18 cellular contexts compared by ENCODE assay signal in genomic region chr6:132604635-132605150, GRCh38. TPM values are rescaled to one million over a fixed set of nuclear protein-coding genes. Genes with fewer than 3 reads are reported as not detected.
DNase-seq lines count a peak whose midpoint lies in the region; ATAC-seq, FAIRE-seq and TF ChIP-seq lines count a peak whose summit lies in the region.
"Had no signal": no experiment of that assay in that cellular context is flagged by ENCODE, and none has a peak within 500 bp of the region (broad histone marks: within the 10 kb centered on the region; RNA-seq: fewer than 3 reads in every experiment).

No MANE protein-coding gene starts in this region.

- H3K23ac ChIP-seq in H1 (ENCODE audit: insufficient read length), result no peak overlapping the region

- H3K56ac ChIP-seq in H1 (replicated peaks; ENCODE audit: insufficient read length, low read depth, low read length), result no peak overlapping the region

- no peak overlapping the region for H2AK5ac ChIP-seq in H1 (ENCODE audit: low read depth, low read length)

- H3K4me3 ChIP-seq in mammary epithelial cell (replicated peaks in 1 of 3; ENCODE audit: insufficient read depth in 1 of 3, low read depth in 2 of 3, low read length in 3 of 3), result no peak overlapping the region
- no peak overlapping the region for H3K4me3 ChIP-seq in H1 (ENCODE audit: extremely low read depth in 1 of 4, insufficient read depth in 2 of 4, low read depth in 3 of 4, low read length in 4 of 4)
- no peak overlapping the region for H3K4me3 ChIP-seq in mucosa of descending colon
- H3K4me3 ChIP-seq: BLaER1 treated with 17β-estradiol and CSF1 and Interleukin-3, amounts not matched to agents 10 nM and 100 nM; GM12878; GM23338 had no signal

- H3K14ac ChIP-seq in H1 (ENCODE audit: insufficient read length), result no peak overlapping the region

- TF ChIP-seq CTCF in mammary epithelial cell (conservative IDR thresholded peaks at IDR 0.05 in 1 of 2, IDR thresholded peaks at IDR 0.05 in 1 of 2; ENCODE audit: extremely low read depth in 1 of 2, insufficient read depth in 1 of 2, low read depth in 1 of 2, low read length in 2 of 2), result no peak
- no peak for TF ChIP-seq CTCF in MCF 10A (IDR thresholded peaks at IDR 0.05; ENCODE audit: unreplicated experiment)
- no peak for TF ChIP-seq CTCF in H1 (IDR thresholded peaks at IDR 0.05; ENCODE audit: control extremely low read depth in 1 of 3, insufficient read depth in 1 of 3, low read depth in 1 of 3, low read length in 3 of 3)
- no peak for TF ChIP-seq CTCF in mucosa of descending colon (IDR thresholded peaks at IDR 0.05)
- no peak for TF ChIP-seq CTCF in CD4-positive, alpha-beta T cell (IDR thresholded peaks at IDR 0.05)

- H3K4me2 ChIP-seq in mammary epithelial cell (ENCODE audit: insufficient read depth, low read depth, low read length) (peak overlapping the region; percentile 7), H1 (ENCODE audit: insufficient read depth in 1 of 2, low read depth in 2 of 2, low read length in 2 of 2) (no peak overlapping the region)
- H3K4me2 ChIP-seq: BLaER1 treated with 17β-estradiol and CSF1 and Interleukin-3, amounts not matched to agents 10 nM and 100 nM; GM23338 had no signal

- H2BK120ac ChIP-seq in H1 (replicated peaks; ENCODE audit: low read depth, low read length), result no peak overlapping the region

- H2BK20ac ChIP-seq in H1 (ENCODE audit: low read length), result no peak overlapping the region

- H3K27me3 Mint-ChIP-seq in MCF 10A (ENCODE audit: insufficient read depth, unreplicated experiment), result peaks cover 13% of the 10 kb centered on the region
- peaks cover 9% of the 10 kb centered on the region for H3K27me3 Mint-ChIP-seq in CD4-positive, alpha-beta T cell

- peak overlapping the region; percentile 11 for H2AFZ ChIP-seq in mammary epithelial cell (ENCODE audit: low read depth, low read length)
- H2AFZ ChIP-seq in H1 (ENCODE audit: low read length), result 0 out of 2 replicates have a peak overlapping the region, but pooled peaks have one; percentile 20
- H2AFZ ChIP-seq: GM23338 had no signal

- WGBS in mammary epithelial cell (ENCODE audit: low coverage, missing lambda C conversion rate), result 45% methylated on average over 8 of the region's 8 CpGs
- 92% methylated on average over 8 of the region's 8 CpGs; no CpG with 5 or more reads in 1 of the 2 experiments for WGBS in H1 (ENCODE audit: extremely low coverage in 1 of 2, insufficient coverage in 1 of 2, insufficient read length in 1 of 2, insufficient replicate concordance in 2 of 2, low coverage in 1 of 2, low lambda C conversion rate in 2 of 2, missing lambda C conversion rate in 1 of 2), 2 experiments

- no peak overlapping the region for H3K4me3 Mint-ChIP-seq in MCF 10A (ENCODE audit: unreplicated experiment)
- no peak overlapping the region for H3K4me3 Mint-ChIP-seq in CD4-positive, alpha-beta T cell
- H3K4me3 Mint-ChIP-seq: CD4-positive, CD25-positive, alpha-beta regulatory T cell; GM23338; H9 had no signal

- no peak overlapping the region for H2BK15ac ChIP-seq in H1 (ENCODE audit: low read length)

- no peak for TF ChIP-seq POLR2A in H1 (IDR thresholded peaks at IDR 0.05; ENCODE audit: control extremely low read depth in 1 of 2, low read depth in 2 of 2, low read length in 2 of 2)

- H3K36me3 Mint-ChIP-seq in MCF 10A (ENCODE audit: insufficient read depth, unreplicated experiment), result no peaks in the 10 kb centered on the region
- H3K36me3 Mint-ChIP-seq in CD4-positive, alpha-beta T cell (ENCODE audit: low read depth), result no peaks in the 10 kb centered on the region
- H3K36me3 Mint-ChIP-seq: CD4-positive, CD25-positive, alpha-beta regulatory T cell had no signal

- H3K27ac ChIP-seq in mammary epithelial cell (ENCODE audit: insufficient read depth, low read depth, low read length), result no peak overlapping the region
- no peak overlapping the region for H3K27ac ChIP-seq in H1 (ENCODE audit: low read depth, low read length)
- H3K27ac ChIP-seq in CD4-positive, alpha-beta T cell (ENCODE audit: low read depth, low read length), result no peak overlapping the region
- H3K27ac ChIP-seq: BLaER1 treated with 17β-estradiol and CSF1 and Interleukin-3, amounts not matched to agents 10 nM and 100 nM had no signal

- no peak overlapping the region for H2BK12ac ChIP-seq in H1 (ENCODE audit: low read depth, low read length)

- no peak overlapping the region for H4K8ac ChIP-seq in H1 (ENCODE audit: extremely low read depth, insufficient read depth, low read length)

- H4K91ac ChIP-seq in H1 (replicated peaks; ENCODE audit: insufficient read length, low read length), result no peak overlapping the region

- no peak for TF ChIP-seq RAD21 in H1 (IDR thresholded peaks at IDR 0.05 in 1 of 2, conservative IDR thresholded peaks at IDR 0.05 in 1 of 2; ENCODE audit: low read depth in 2 of 2, low read length in 2 of 2)

- dilution Hi-C loops in mammary epithelial cell (cut with HindIII; ENCODE audit: low sequenced_read_pairs), result no loop called here

- peak; percentile 66 for ATAC-seq in mucosa of descending colon
- no peak for ATAC-seq in left lobe of liver
- ATAC-seq in CD4-positive, alpha-beta T cell (ENCODE audit: poor library complexity), result no peak
- ATAC-seq: GM12878, GM23338 had no signal

- no peaks in the 10 kb centered on the region for H3K9me3 Mint-ChIP-seq in MCF 10A (ENCODE audit: unreplicated experiment)
- H3K9me3 Mint-ChIP-seq in CD4-positive, alpha-beta T cell, result no peaks in the 10 kb centered on the region
- H3K9me3 Mint-ChIP-seq: CD4-positive, CD25-positive, alpha-beta regulatory T cell; GM23338; H9 had no signal

- no peak for TF ChIP-seq EP300 in H1 (IDR thresholded peaks at IDR 0.05; ENCODE audit: borderline replicate concordance in 1 of 2, low read depth in 2 of 2, low read length in 2 of 2)

- H3K27ac Mint-ChIP-seq in MCF 10A (ENCODE audit: low read depth, unreplicated experiment), result no peak overlapping the region
- no peak overlapping the region for H3K27ac Mint-ChIP-seq in CD4-positive, alpha-beta T cell
- H3K27ac Mint-ChIP-seq: CD4-positive, CD25-positive, alpha-beta regulatory T cell; GM23338; H9 had no signal

- H4K20me1 ChIP-seq in mammary epithelial cell (ENCODE audit: insufficient read depth, low read length) (no peaks in the 10 kb centered on the region), H1 (replicated peaks in 1 of 2; ENCODE audit: control insufficient read depth in 1 of 2, insufficient read depth in 2 of 2, low read length in 2 of 2) (no peaks in the 10 kb centered on the region)
- H4K20me1 ChIP-seq: BLaER1 treated with 17β-estradiol and CSF1 and Interleukin-3, amounts not matched to agents 10 nM and 100 nM had no signal

- H3K27me3 ChIP-seq in mammary epithelial cell (ENCODE audit: insufficient read depth, low read length) (peaks cover 3% of the 10 kb centered on the region), H1 (replicated peaks in 1 of 4; ENCODE audit: control insufficient read depth in 3 of 4, extremely low read depth in 1 of 4, insufficient read depth in 3 of 4, low read length in 3 of 4) (no peaks in the 10 kb centered on the region)
- H3K27me3 ChIP-seq in CD4-positive, alpha-beta T cell (ENCODE audit: control insufficient read depth, insufficient read depth, low read length), result no peaks in the 10 kb centered on the region
- H3K27me3 ChIP-seq: BLaER1 treated with 17β-estradiol and CSF1 and Interleukin-3, amounts not matched to agents 10 nM and 100 nM had no signal

- H3K36me3 ChIP-seq in mammary epithelial cell (ENCODE audit: insufficient read depth, low read length), result no peaks in the 10 kb centered on the region
- H3K36me3 ChIP-seq in H1 (ENCODE audit: control insufficient read depth in 2 of 4, insufficient read depth in 4 of 4, low read length in 3 of 4), result no peaks in the 10 kb centered on the region
- H3K36me3 ChIP-seq in mucosa of descending colon (ENCODE audit: low read depth), result no peaks in the 10 kb centered on the region
- H3K36me3 ChIP-seq: BLaER1 treated with 17β-estradiol and CSF1 and Interleukin-3, amounts not matched to agents 10 nM and 100 nM had no signal

- no peak overlapping the region for H2BK5ac ChIP-seq in H1 (ENCODE audit: low read depth, low read length)

- peak; percentile 1 for DNase-seq in mammary epithelial cell
- no peak for DNase-seq in MCF 10A (ENCODE audit: unreplicated experiment)
- no peak for DNase-seq in H1 (ENCODE audit: low read depth in 1 of 2, low spot score in 2 of 2)
- no peak for DNase-seq in mucosa of descending colon
- DNase-seq in left lobe of liver (ENCODE audit: low spot score), result no peak
- DNase-seq in retina, result no peak
- no peak for DNase-seq in CD4-positive, alpha-beta T cell
- DNase-seq: ACHN; CD4-positive, CD25-positive, alpha-beta regulatory T cell; DMS79; H9 had no signal

- peaks cover 8% of the 10 kb centered on the region for H3K4me1 ChIP-seq in mammary epithelial cell (ENCODE audit: insufficient read depth, low read length)
- no peaks in the 10 kb centered on the region for H3K4me1 ChIP-seq in H1 (replicated peaks in 1 of 4; ENCODE audit: control insufficient read depth in 3 of 4, insufficient read depth in 4 of 4, low read length in 3 of 4)
- H3K4me1 ChIP-seq in mucosa of descending colon (ENCODE audit: low read depth), result no peaks in the 10 kb centered on the region
- H3K4me1 ChIP-seq: BLaER1 treated with 17β-estradiol and CSF1 and Interleukin-3, amounts not matched to agents 10 nM and 100 nM had no signal

- no peak overlapping the region for H3K18ac ChIP-seq in H1 (ENCODE audit: extremely low read depth, low read length)

- FAIRE-seq in H1 (lab: Jason Lieb, UNC), result no peak
- FAIRE-seq: GM12878, GM18507 had no signal

- CTCF ChIA-PET in mammary epithelial cell (lab: Charles Lee; ENCODE audit: low non-redundant PET) (no interaction called here), MCF 10A (lab: Yijun Ruan, JAX) (interaction anchor here (0.6 kb wide), 1 partner anchor 9 kb away, joined by 3 read pairs; no protein-coding TSS in a partner anchor), H1 (lab: Charles Lee; ENCODE audit: partially characterized antibody) (interaction anchor here (0.8 to 1.6 kb wide), 3 partner anchors 9 to 159 kb away, joined by 3 read pairs; no protein-coding TSS in a partner anchor)
- CTCF ChIA-PET in CD4-positive, alpha-beta T cell (lab: Charles Lee), result no interaction called here

- no peak overlapping the region for H3K4ac ChIP-seq in H1 (replicated peaks; ENCODE audit: insufficient read length, low read depth, low read length)

- H3K79me2 ChIP-seq in mammary epithelial cell (ENCODE audit: insufficient read depth, low read length), result no peaks in the 10 kb centered on the region
- H3K79me2 ChIP-seq in H1 (ENCODE audit: control insufficient read depth in 1 of 2, insufficient read depth in 2 of 2, low read length in 2 of 2), result no peaks in the 10 kb centered on the region

- no peak overlapping the region for H3K9ac ChIP-seq in mammary epithelial cell (ENCODE audit: insufficient read depth, low read length)
- H3K9ac ChIP-seq in H1 (replicated peaks in 1 of 4; ENCODE audit: extremely low read depth in 1 of 4, low read depth in 3 of 4, low read length in 3 of 4), result no peak overlapping the region
- H3K9ac ChIP-seq: BLaER1 treated with 17β-estradiol and CSF1 and Interleukin-3, amounts not matched to agents 10 nM and 100 nM had no signal

- H3K9me3 ChIP-seq in mammary epithelial cell (replicated peaks; ENCODE audit: insufficient read depth, low read length) (no peaks in the 10 kb centered on the region), H1 (ENCODE audit: insufficient read depth in 2 of 2, low read depth in 1 of 2, low read length in 1 of 2) (no peaks in the 10 kb centered on the region), mucosa of descending colon (no peaks in the 10 kb centered on the region)
- no peaks in the 10 kb centered on the region for H3K9me3 ChIP-seq in CD4-positive, alpha-beta T cell (ENCODE audit: control insufficient read depth, low read length)
- H3K9me3 ChIP-seq: BLaER1 treated with 17β-estradiol and CSF1 and Interleukin-3, amounts not matched to agents 10 nM and 100 nM had no signal

- H3K4me1 Mint-ChIP-seq in MCF 10A (ENCODE audit: insufficient read depth, unreplicated experiment), result peaks cover 4% of the 10 kb centered on the region
- no peaks in the 10 kb centered on the region for H3K4me1 Mint-ChIP-seq in CD4-positive, alpha-beta T cell (ENCODE audit: low read depth)
- H3K4me1 Mint-ChIP-seq: CD4-positive, CD25-positive, alpha-beta regulatory T cell; GM23338; H9 had no signal

- H3K79me1 ChIP-seq in H1 (ENCODE audit: low read depth, low read length), result no peaks in the 10 kb centered on the region

- POLR2A ChIA-PET in MCF 10A (lab: Yijun Ruan, JAX) (no interaction called here), H1 (lab: Charles Lee; ENCODE audit: partially characterized antibody) (no interaction called here)
- POLR2A ChIA-PET in CD4-positive, alpha-beta T cell (lab: Charles Lee), result interaction anchor here (1.3 kb wide), 1 partner anchor 10 kb away, joined by 3 read pairs; no protein-coding TSS in a partner anchor

- in situ Hi-C loops in mammary epithelial cell (cut with MboI; ENCODE audit: low sequenced_read_pairs in 2 of 2), result no loop called here

- intact Hi-C loops in mammary epithelial cell (cut with micrococcal nuclease), result no loop called here
- intact Hi-C loops in MCF 10A (cut with micrococcal nuclease), result no loop called here
- intact Hi-C loops in mucosa of descending colon (cut with DNase I, micrococcal nuclease), result no loop called here
- intact Hi-C loops in CD4-positive, alpha-beta T cell (cut with DNase I, micrococcal nuclease), result no loop called here

- BruUV-seq in mammary epithelial cell (replicated peaks; lab: Mats Ljungman, UMichigan) (no TSS peak), MCF 10A (replicated peaks; lab: Mats Ljungman, UMichigan) (no TSS peak)

- H3K23me2 ChIP-seq in H1 (ENCODE audit: low read depth, low read length), result peaks cover 3% of the 10 kb centered on the region; the same call in 1 of the 2 replicates

- no peak overlapping the region for H4K5ac ChIP-seq in H1 (ENCODE audit: insufficient read length, low read depth, low read length)

RNA-seq across cellular contexts. Expression of gene TAAR5, which starts 15.2 kb away (rescaled TPM):
- total RNA-seq in mammary epithelial cell (not detected), MCF 10A (2022) (not detected in 2 replicates), mucosa of descending colon (not detected), left lobe of liver (not detected)
- polyA plus RNA-seq in mammary epithelial cell (not detected), H1 (2011; rRNA removed) (not detected in 2 replicates)
- polyA minus RNA-seq in mammary epithelial cell, result not detected
- total RNA-seq in H1 (2021; fragmentation: NEBNext Ultra II Directional; extraction: Animal tissue kit (Norgen Biotek cat#: 25700)), result not detected in 2 replicates
- polyA plus RNA-seq in H1 (2011; cell fraction: cytosol; rRNA removed), result not detected
- polyA plus RNA-seq in H1 (2011; cell fraction: nucleus; rRNA removed), result not detected
- polyA plus RNA-seq in H1 (2012, experiment 1 of 2), result not detected in 4 replicates
- polyA plus RNA-seq in H1 (2012, experiment 2 of 2), result not detected
- polyA plus RNA-seq in H1 (2013, experiment 1 of 2), result not detected
- polyA plus RNA-seq in H1 (2013, experiment 2 of 2), result not detected
- not detected in 2 replicates for polyA minus RNA-seq in H1 (2011; rRNA and poly(A)+ RNA removed)
- polyA minus RNA-seq in H1 (2011; cell fraction: cytosol; rRNA and poly(A)+ RNA removed), result not detected
- polyA minus RNA-seq in H1 (2011; cell fraction: nucleus; rRNA and poly(A)+ RNA removed), result not detected
- not detected for total RNA-seq in CD4-positive, alpha-beta T cell
- total RNA-seq: A172; CD4-positive, CD25-positive, alpha-beta regulatory T cell; G401; GM12878; GM23338; H9; HT1080 had no signal
- polyA plus RNA-seq: CD4-positive, CD25-positive, alpha-beta regulatory T cell; GM12878; GM23338 had no signal

RNA-seq across cellular contexts. Expression of gene TAAR2, which starts 19.4 kb away (rescaled TPM):
- total RNA-seq in mammary epithelial cell (not detected), MCF 10A (2022) (not detected in 2 replicates), mucosa of descending colon (not detected), left lobe of liver (not detected)
- polyA plus RNA-seq in mammary epithelial cell (not detected), H1 (2011; rRNA removed) (not detected in 2 replicates)
- polyA minus RNA-seq in mammary epithelial cell, result not detected
- not detected in 2 replicates for total RNA-seq in H1 (2021; fragmentation: NEBNext Ultra II Directional; extraction: Animal tissue kit (Norgen Biotek cat#: 25700))
- polyA plus RNA-seq in H1 (2011; cell fraction: cytosol; rRNA removed), result not detected
- polyA plus RNA-seq in H1 (2011; cell fraction: nucleus; rRNA removed), result not detected
- not detected in 4 replicates for polyA plus RNA-seq in H1 (2012, experiment 1 of 2)
- polyA plus RNA-seq in H1 (2012, experiment 2 of 2), result not detected
- polyA plus RNA-seq in H1 (2013, experiment 1 of 2), result not detected
- not detected for polyA plus RNA-seq in H1 (2013, experiment 2 of 2)
- not detected in 2 replicates for polyA minus RNA-seq in H1 (2011; rRNA and poly(A)+ RNA removed)
- not detected for polyA minus RNA-seq in H1 (2011; cell fraction: cytosol; rRNA and poly(A)+ RNA removed)
- polyA minus RNA-seq in H1 (2011; cell fraction: nucleus; rRNA and poly(A)+ RNA removed), result not detected
- not detected for total RNA-seq in CD4-positive, alpha-beta T cell
- total RNA-seq: A172; CD4-positive, CD25-positive, alpha-beta regulatory T cell; G401; GM12878; GM23338; H9; HT1080 had no signal
- polyA plus RNA-seq: CD4-positive, CD25-positive, alpha-beta regulatory T cell; GM12878; GM23338 had no signal

RNA-seq across cellular contexts. Expression of gene TAAR6, which starts 34.6 kb away (rescaled TPM):
- not detected for total RNA-seq in mammary epithelial cell
- polyA plus RNA-seq in mammary epithelial cell, result not detected
- not detected for polyA minus RNA-seq in mammary epithelial cell
- not detected in 2 replicates for total RNA-seq in MCF 10A (2022)
- total RNA-seq in H1 (2021; fragmentation: NEBNext Ultra II Directional; extraction: Animal tissue kit (Norgen Biotek cat#: 25700)), result not detected in 2 replicates
- 0.06 TPM in 2 replicates for polyA plus RNA-seq in H1 (2011; rRNA removed)
- polyA plus RNA-seq in H1 (2011; cell fraction: cytosol; rRNA removed), result not detected
- polyA plus RNA-seq in H1 (2011; cell fraction: nucleus; rRNA removed), result not detected
- polyA plus RNA-seq in H1 (2012, experiment 1 of 2), result not detected in 4 replicates
- polyA plus RNA-seq in H1 (2012, experiment 2 of 2), result not detected
- polyA plus RNA-seq in H1 (2013, experiment 1 of 2), result not detected
- not detected for polyA plus RNA-seq in H1 (2013, experiment 2 of 2)
- polyA minus RNA-seq in H1 (2011; rRNA and poly(A)+ RNA removed), result not detected in 2 replicates
- not detected for polyA minus RNA-seq in H1 (2011; cell fraction: cytosol; rRNA and poly(A)+ RNA removed)
- not detected for polyA minus RNA-seq in H1 (2011; cell fraction: nucleus; rRNA and poly(A)+ RNA removed)
- total RNA-seq in mucosa of descending colon, result not detected
- not detected for total RNA-seq in left lobe of liver
- total RNA-seq in CD4-positive, alpha-beta T cell, result not detected
- total RNA-seq: A172; CD4-positive, CD25-positive, alpha-beta regulatory T cell; G401; GM12878; GM23338; H9; HT1080 had no signal
- polyA plus RNA-seq: CD4-positive, CD25-positive, alpha-beta regulatory T cell; GM12878; GM23338 had no signal

RNA-seq across cellular contexts. Expression of gene TAAR8, which starts 52.2 kb away (rescaled TPM):
- total RNA-seq in mammary epithelial cell, result not detected
- polyA plus RNA-seq in mammary epithelial cell, result not detected
- polyA minus RNA-seq in mammary epithelial cell, result not detected
- total RNA-seq in MCF 10A (2022), result not detected in 2 replicates
- not detected in 2 replicates for total RNA-seq in H1 (2021; fragmentation: NEBNext Ultra II Directional; extraction: Animal tissue kit (Norgen Biotek cat#: 25700))
- polyA plus RNA-seq in H1 (2011; rRNA removed), result not detected in 2 replicates
- not detected for polyA plus RNA-seq in H1 (2011; cell fraction: cytosol; rRNA removed)
- polyA plus RNA-seq in H1 (2011; cell fraction: nucleus; rRNA removed), result not detected
- polyA plus RNA-seq in H1 (2012, experiment 1 of 2), result not detected in 4 replicates
- polyA plus RNA-seq in H1 (2012, experiment 2 of 2), result not detected
- polyA plus RNA-seq in H1 (2013, experiment 1 of 2), result not detected
- polyA plus RNA-seq in H1 (2013, experiment 2 of 2), result not detected
- not detected in 2 replicates for polyA minus RNA-seq in H1 (2011; rRNA and poly(A)+ RNA removed)
- polyA minus RNA-seq in H1 (2011; cell fraction: cytosol; rRNA and poly(A)+ RNA removed), result not detected
- polyA minus RNA-seq in H1 (2011; cell fraction: nucleus; rRNA and poly(A)+ RNA removed), result not detected
- not detected for total RNA-seq in mucosa of descending colon
- not detected for total RNA-seq in left lobe of liver
- total RNA-seq in CD4-positive, alpha-beta T cell, result not detected
- total RNA-seq: A172; CD4-positive, CD25-positive, alpha-beta regulatory T cell; G401; GM12878; GM23338; H9; HT1080 had no signal
- polyA plus RNA-seq: CD4-positive, CD25-positive, alpha-beta regulatory T cell; GM12878; GM23338 had no signal

RNA-seq across cellular contexts. Expression of gene TAAR1, which starts 54.3 kb away (rescaled TPM):
- total RNA-seq in mammary epithelial cell, result not detected
- polyA plus RNA-seq in mammary epithelial cell, result not detected
- not detected for polyA minus RNA-seq in mammary epithelial cell
- not detected in 2 replicates for total RNA-seq in MCF 10A (2022)
- not detected in 2 replicates for total RNA-seq in H1 (2021; fragmentation: NEBNext Ultra II Directional; extraction: Animal tissue kit (Norgen Biotek cat#: 25700))
- polyA plus RNA-seq in H1 (2011; rRNA removed), result not detected in 2 replicates
- polyA plus RNA-seq in H1 (2011; cell fraction: cytosol; rRNA removed), result not detected
- polyA plus RNA-seq in H1 (2011; cell fraction: nucleus; rRNA removed), result not detected
- not detected in 4 replicates for polyA plus RNA-seq in H1 (2012, experiment 1 of 2)
- not detected for polyA plus RNA-seq in H1 (2012, experiment 2 of 2)
- polyA plus RNA-seq in H1 (2013, experiment 1 of 2), result not detected
- not detected for polyA plus RNA-seq in H1 (2013, experiment 2 of 2)
- not detected in 2 replicates for polyA minus RNA-seq in H1 (2011; rRNA and poly(A)+ RNA removed)
- polyA minus RNA-seq in H1 (2011; cell fraction: cytosol; rRNA and poly(A)+ RNA removed), result not detected
- polyA minus RNA-seq in H1 (2011; cell fraction: nucleus; rRNA and poly(A)+ RNA removed), result not detected
- total RNA-seq in mucosa of descending colon, result not detected
- not detected for total RNA-seq in left lobe of liver
- not detected for total RNA-seq in CD4-positive, alpha-beta T cell
- total RNA-seq: A172; CD4-positive, CD25-positive, alpha-beta regulatory T cell; G401; GM12878; GM23338; H9; HT1080 had no signal
- polyA plus RNA-seq: CD4-positive, CD25-positive, alpha-beta regulatory T cell; GM12878; GM23338 had no signal

Comparison
In these comparisons a context has a peak if more than half of its experiments do, and no peak if none do; other contexts are left out.
1. CTCF ChIA-PET loops: an anchor here in MCF 10A (0.6 kb wide) and H1 (0.8 to 1.6 kb wide); none called in mammary epithelial cell and CD4-positive, alpha-beta T cell.